ENCODE assay signal across 30 cellular contexts in the genomic region with DNA sequence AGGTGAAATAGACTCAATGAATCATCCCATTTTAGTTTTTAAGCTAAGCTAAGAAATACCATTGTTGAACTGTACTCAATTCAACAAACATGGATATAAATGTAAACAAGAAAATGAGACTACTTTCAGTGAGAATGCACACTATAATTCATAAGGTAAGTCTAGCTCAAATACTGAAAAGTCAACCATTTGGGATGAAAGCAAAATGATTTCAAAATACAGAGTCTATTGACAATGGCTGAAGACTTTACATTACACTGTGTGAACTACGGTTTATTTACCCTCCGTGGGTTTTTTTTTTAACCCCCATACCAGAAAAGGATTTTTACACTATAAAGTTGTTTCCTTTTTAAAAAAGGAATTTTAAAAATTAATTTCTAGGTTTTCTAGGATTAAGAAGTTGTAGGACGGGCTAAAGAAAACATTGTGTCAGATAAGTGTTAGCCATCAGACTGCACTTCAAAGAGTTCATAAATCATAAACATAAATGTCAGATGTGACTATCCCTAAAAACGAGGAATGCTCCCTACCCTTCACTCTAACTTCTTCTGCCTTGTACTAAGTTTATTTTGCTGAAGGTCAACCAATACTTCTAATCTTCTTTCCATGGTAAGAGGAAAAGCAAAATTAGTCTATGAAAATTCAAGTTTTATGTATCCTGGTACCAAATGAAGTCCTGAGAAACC.
"Had no signal": no experiment of that assay in that cellular context is flagged by ENCODE, and none has a peak within 500 bp of the region (broad histone marks: within the 10 kb centered on the region; RNA-seq: fewer than 3 reads in every experiment).

No MANE protein-coding gene starts in this region.

- ATAC-seq: activated CD8-positive, alpha-beta T cell treated with anti-CD3 and anti-CD28 coated beads for 36 hours; PC-3; SK-N-SH treated with all-trans-retinoic acid at 6 μM for 48 hours had no signal

- DNase-seq: activated CD4-positive, alpha-beta T cell treated with anti-CD3 and anti-CD28 coated beads, Interleukin-2, amount 10 ng/mL, durations not matched to agents 24 days and 14 days; activated CD4-positive, alpha-beta T cell treated with anti-CD3 and anti-CD28 coated beads, Interleukin-2, amount 50 U/mL, for 4 hours; activated CD8-positive, alpha-beta T cell treated with anti-CD3 and anti-CD28 coated beads for 36 hours; activated gamma-delta T cell; activated naive CD4-positive, alpha-beta T cell treated with Interleukin-2 at 50 U/mL for 16 hours; activated naive CD8-positive, alpha-beta T cell treated with anti-CD3 and anti-CD28 coated beads, Interleukin-2, amount 10 ng/mL, durations not matched to agents 7 days and 5 days; activated T-cell treated with anti-CD3 and anti-CD28 coated beads, Interleukin-2, amount 50 U/mL, for 24 hours; amygdala; MM.1S; MV-4-11; NCI-H1092; NCI-H1436 treated with DMSO at 0.1 percent for 48 hours; NCI-H1694 treated with DMSO at 0.1 percent for 48 hours; NCI-H2029; NCI-H345; NCI-H524 treated with DMSO at 0.1 percent for 48 hours; PC-3; Peyer's patch; RPMI8226; SIG-M5; T-helper 1 cell; T-helper 2 cell; T-helper 9 cell had no signal

- H3K27ac Mint-ChIP-seq: activated CD4-positive, alpha-beta T cell treated with anti-CD3 and anti-CD28 coated beads, Interleukin-2, amount 10 ng/mL, durations not matched to agents 24 days and 14 days; activated CD8-positive, alpha-beta T cell treated with anti-CD3 and anti-CD28 coated beads for 36 hours; activated naive CD4-positive, alpha-beta T cell treated with anti-CD3 and anti-CD28 coated beads, Interleukin-2, amount 50 U/mL, for 24 hours; activated naive CD8-positive, alpha-beta T cell treated with anti-CD3 and anti-CD28 coated beads, Interleukin-2, amount 10 ng/mL, durations not matched to agents 7 days and 5 days; activated T-cell treated with anti-CD3 and anti-CD28 coated beads, Interleukin-2, amount 50 U/mL, for 24 hours; activated T-helper 2 cell treated with anti-CD3 and anti-CD28 coated beads, Interferon-gamma antibody, Interleukin-2, Interleukin-4, amounts not matched to agents 10 μg/mL and 5 μg/mL and 100 μg/mL, durations not matched to agents 14 hours and 24 hours and 36 hours had no signal

- H3K4me3 Mint-ChIP-seq: activated CD4-positive, alpha-beta T cell treated with anti-CD3 and anti-CD28 coated beads, Interleukin-2, amount 10 ng/mL, durations not matched to agents 24 days and 14 days; activated CD8-positive, alpha-beta T cell treated with anti-CD3 and anti-CD28 coated beads for 36 hours; activated naive CD4-positive, alpha-beta T cell treated with anti-CD3 and anti-CD28 coated beads, Interleukin-2, amount 50 U/mL, for 24 hours; activated naive CD8-positive, alpha-beta T cell treated with anti-CD3 and anti-CD28 coated beads, Interleukin-2, amount 10 ng/mL, durations not matched to agents 7 days and 5 days; activated T-cell treated with anti-CD3 and anti-CD28 coated beads, Interleukin-2, amount 50 U/mL, for 24 hours; central memory CD8-positive, alpha-beta T cell had no signal

- H3K27ac ChIP-seq: ascending aorta, cardiac muscle cell, Peyer's patch, VCaP had no signal

- H3K36me3 ChIP-seq: ascending aorta, cardiac muscle cell, Peyer's patch had no signal

- H3K9me3 Mint-ChIP-seq: activated CD4-positive, alpha-beta T cell treated with anti-CD3 and anti-CD28 coated beads, Interleukin-2, amount 10 ng/mL, durations not matched to agents 24 days and 14 days; activated CD8-positive, alpha-beta T cell treated with anti-CD3 and anti-CD28 coated beads for 36 hours; activated naive CD4-positive, alpha-beta T cell treated with anti-CD3 and anti-CD28 coated beads, Interleukin-2, amount 50 U/mL, for 24 hours; activated naive CD8-positive, alpha-beta T cell treated with anti-CD3 and anti-CD28 coated beads, Interleukin-2, amount 10 ng/mL, durations not matched to agents 7 days and 5 days; activated T-cell treated with anti-CD3 and anti-CD28 coated beads, Interleukin-2, amount 50 U/mL, for 24 hours; activated T-helper 2 cell treated with anti-CD3 and anti-CD28 coated beads, Interferon-gamma antibody, Interleukin-2, Interleukin-4, amounts not matched to agents 10 μg/mL and 5 μg/mL and 100 μg/mL, durations not matched to agents 14 hours and 24 hours and 36 hours; central memory CD8-positive, alpha-beta T cell had no signal

- H3K27me3 ChIP-seq: ascending aorta, cardiac muscle cell, Peyer's patch had no signal

- H3K9me3 ChIP-seq: ascending aorta, Peyer's patch had no signal

- H3K4me3 ChIP-seq: ascending aorta, cardiac muscle cell, Peyer's patch had no signal

- H3K27me3 Mint-ChIP-seq: activated CD4-positive, alpha-beta T cell treated with anti-CD3 and anti-CD28 coated beads, Interleukin-2, amount 10 ng/mL, durations not matched to agents 24 days and 14 days; activated CD8-positive, alpha-beta T cell treated with anti-CD3 and anti-CD28 coated beads for 36 hours; activated naive CD4-positive, alpha-beta T cell treated with anti-CD3 and anti-CD28 coated beads, Interleukin-2, amount 50 U/mL, for 24 hours; activated naive CD8-positive, alpha-beta T cell treated with anti-CD3 and anti-CD28 coated beads, Interleukin-2, amount 10 ng/mL, durations not matched to agents 7 days and 5 days; activated T-cell treated with anti-CD3 and anti-CD28 coated beads, Interleukin-2, amount 50 U/mL, for 24 hours; central memory CD8-positive, alpha-beta T cell had no signal
